ENCODE assay signal across 8 cellular contexts in genomic region chrX:54439967-54440871, GRCh38. TPM values are rescaled to one million over a fixed set of nuclear protein-coding genes. Genes with fewer than 3 reads are reported as not detected.
DNase-seq lines count a peak whose midpoint lies in the region; ATAC-seq, FAIRE-seq and TF ChIP-seq lines count a peak whose summit lies in the region.

A gene with protein sequence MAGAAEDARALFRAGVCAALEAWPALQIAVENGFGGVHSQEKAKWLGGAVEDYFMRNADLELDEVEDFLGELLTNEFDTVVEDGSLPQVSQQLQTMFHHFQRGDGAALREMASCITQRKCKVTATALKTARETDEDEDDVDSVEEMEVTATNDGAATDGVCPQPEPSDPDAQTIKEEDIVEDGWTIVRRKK (plus strand): TSS chrX:54440404. CDS start chrX:54440422, 18 bp downstream.

- no peaks in the 10 kb centered on the region for H3K9me3 Mint-ChIP-seq in naive thymus-derived CD8-positive, alpha-beta T cell
- no peaks in the 10 kb centered on the region for H3K9me3 Mint-ChIP-seq in stimulated activated naive B cell treated with anti-CD40 and anti-IgM and Interleukin-4, amounts not matched to agents 10 μg/mL and 1 μg/mL and 100 μg/mL, for 72 hours

- H3K9me2 ChIP-seq in DOHH2 (replicated peaks; ENCODE audit: control insufficient read depth, low read length), result no peaks in the 10 kb centered on the region

- peak within 1 kb of the TSS; percentile 89 to 99 (median 92) for H3K4me3 Mint-ChIP-seq in naive thymus-derived CD8-positive, alpha-beta T cell
- H3K4me3 Mint-ChIP-seq in stimulated activated naive B cell treated with anti-CD40 and anti-IgM and Interleukin-4, amounts not matched to agents 10 μg/mL and 1 μg/mL and 100 μg/mL, for 72 hours, result peak within 1 kb of the TSS; percentile 92 to 100

- FAIRE-seq in RCC 7860 (lab: Jason Lieb, UNC), result peak; percentile 89

- peak within 1 kb of the TSS; percentile 89 to 95 (median 94) for H3K27ac Mint-ChIP-seq in naive thymus-derived CD8-positive, alpha-beta T cell
- peak within 1 kb of the TSS; percentile 96 for H3K27ac Mint-ChIP-seq in stimulated activated naive B cell treated with anti-CD40 and anti-IgM and Interleukin-4, amounts not matched to agents 10 μg/mL and 1 μg/mL and 100 μg/mL, for 72 hours

- POLR2A ChIA-PET in naive thymus-derived CD8-positive, alpha-beta T cell (lab: Charles Lee), result interaction anchor here (1.1 to 1.6 kb wide), 5 partner anchors 83 to 396 kb away, joined by 3 to 16 read pairs (median 12); partner anchors contain the start of genes FAM120C, GNL3L, PHF8 and WNK3

- H4K20me1 ChIP-seq in DOHH2 (ENCODE audit: control insufficient read depth, insufficient read depth, low read depth, low read length), result no peaks in the 10 kb centered on the region

- peak within 1 kb of the TSS; percentile 91 for H3K4me3 ChIP-seq in DOHH2 (ENCODE audit: low read length)

- H3K9me3 ChIP-seq in DOHH2 (ENCODE audit: control insufficient read depth, insufficient read depth, low read length) (no peaks in the 10 kb centered on the region), KOPT-K1 (ENCODE audit: insufficient read depth, low read length, poor library complexity, severe bottlenecking) (no peaks in the 10 kb centered on the region)

- no peaks in the 10 kb centered on the region for H3K27me3 ChIP-seq in DOHH2 (ENCODE audit: control insufficient read depth, low read length)

- no peaks in the 10 kb centered on the region for H3K27me3 Mint-ChIP-seq in naive thymus-derived CD8-positive, alpha-beta T cell
- no peaks in the 10 kb centered on the region for H3K27me3 Mint-ChIP-seq in stimulated activated naive B cell treated with anti-CD40 and anti-IgM and Interleukin-4, amounts not matched to agents 10 μg/mL and 1 μg/mL and 100 μg/mL, for 72 hours

- H3K36me3 ChIP-seq in DOHH2 (ENCODE audit: control insufficient read depth, low read length) (peaks cover 3% of the 10 kb centered on the region), KOPT-K1 (ENCODE audit: insufficient read depth, low read length) (peaks cover 23% of the 10 kb centered on the region)

- H3K4me2 ChIP-seq in DOHH2 (ENCODE audit: low read length), result peak within 1 kb of the TSS; percentile 54

- H3F3A ChIP-seq in DOHH2 (ENCODE audit: control insufficient read depth, insufficient read depth), result no peaks in the 10 kb centered on the region

- peak; percentile 91 for ATAC-seq in GM21825 (IDR thresholded peaks at IDR 0.05; ENCODE audit: unreplicated experiment)
- ATAC-seq in naive thymus-derived CD8-positive, alpha-beta T cell, result peak; percentile 96 to 97
- peak; percentile 97 to 99 for ATAC-seq in stimulated activated naive B cell treated with anti-CD40 and anti-IgM and Interleukin-4, amounts not matched to agents 10 μg/mL and 1 μg/mL and 100 μg/mL, for 72 hours (replicated peaks)

- TF ChIP-seq CTCF in DOHH2 (IDR thresholded peaks at IDR 0.05; ENCODE audit: low read depth, low read length, poor library complexity, severe bottlenecking), result no peak

- peaks cover 16 to 46% (median 35%) of the 10 kb centered on the region in 4 donors for H3K4me1 Mint-ChIP-seq in naive thymus-derived CD8-positive, alpha-beta T cell
- peaks cover 10 to 37% of the 10 kb centered on the region in 2 donors for H3K4me1 Mint-ChIP-seq in stimulated activated naive B cell treated with anti-CD40 and anti-IgM and Interleukin-4, amounts not matched to agents 10 μg/mL and 1 μg/mL and 100 μg/mL, for 72 hours

- DNase-seq in RCC 7860 (ENCODE audit: low spot score) (peak; percentile 73), activated T-helper 1 cell treated with Interleukin-2 at 50 U/mL for 16 hours (ENCODE audit: low read depth) (peak; percentile 62), fibroblast of gingiva (ENCODE audit: low read depth) (peak; percentile 82)
- DNase-seq in naive thymus-derived CD8-positive, alpha-beta T cell, result peak; percentile 61 to 86 (median 74)
- peak; percentile 71 for DNase-seq in stimulated activated naive B cell treated with anti-CD40 and anti-IgM and Interleukin-4, amounts not matched to agents 10 μg/mL and 1 μg/mL and 100 μg/mL, for 72 hours

- peaks cover 43% of the 10 kb centered on the region for H3K79me2 ChIP-seq in DOHH2 (ENCODE audit: control insufficient read depth, low read length)

- peaks cover 13% of the 10 kb centered on the region for H3K4me1 ChIP-seq in DOHH2 (ENCODE audit: control insufficient read depth, low read length)

- peaks cover 0 to 24% (median 3%) of the 10 kb centered on the region in 3 donors for H3K36me3 Mint-ChIP-seq in naive thymus-derived CD8-positive, alpha-beta T cell
- H3K36me3 Mint-ChIP-seq in stimulated activated naive B cell treated with anti-CD40 and anti-IgM and Interleukin-4, amounts not matched to agents 10 μg/mL and 1 μg/mL and 100 μg/mL, for 72 hours, result peaks cover 4 to 13% of the 10 kb centered on the region in 2 donors

- H3K27ac ChIP-seq in DOHH2 (ENCODE audit: low read depth, low read length) (no peak within 1 kb of the TSS), KOPT-K1 (ENCODE audit: low read depth, low read length, poor library complexity, severe bottlenecking) (peak within 1 kb of the TSS; percentile 69)

RNA-seq across cellular contexts. Expression of the gene that starts here (rescaled TPM):
- 10 to 100 TPM; 44.5 to 47.3 TPM for total RNA-seq in naive thymus-derived CD8-positive, alpha-beta T cell
- polyA plus RNA-seq in naive thymus-derived CD8-positive, alpha-beta T cell, result 10 to 100 TPM; 65.8 to 83.4 (median 66.4) TPM
